Comparison of ENCODE assay signal across 1 cellular context in genomic region chr12:47209014-47209413, GRCh38.
TF ChIP-seq lines count a peak whose summit lies in the region.

No MANE protein-coding gene starts in this region.

TF ChIP-seq in K562, 482 proteins besides CTCF, POLR2A, EP300 and RAD21:
- no peak for TF ChIP-seq ZNF134 (CRISPR knock-in tag; conservative IDR thresholded peaks at IDR 0.05)
- no peak for TF ChIP-seq KDM2B (CRISPR knock-in tag; IDR thresholded peaks at IDR 0.05)
- no peak for TF ChIP-seq ZC3H4 (CRISPR knock-in tag; IDR thresholded peaks at IDR 0.05; ENCODE audit: borderline replicate concordance)
- no peak for TF ChIP-seq ZNF140 (CRISPR knock-in tag; IDR thresholded peaks at IDR 0.05)
- TF ChIP-seq ZNF143 (CRISPR knock-in tag; IDR thresholded peaks at IDR 0.05) = no peak
- no peak for TF ChIP-seq CHD1 (IDR thresholded peaks at IDR 0.05; ENCODE audit: low read length)
- no peak for TF ChIP-seq LARP7 (IDR thresholded peaks at IDR 0.05)
- no peak for TF ChIP-seq TCF3 (CRISPR knock-in tag; IDR thresholded peaks at IDR 0.05)
- TF ChIP-seq NR2C2 (CRISPR knock-in tag; IDR thresholded peaks at IDR 0.05) = no peak
- no peak for TF ChIP-seq NR2C2 (tag; IDR thresholded peaks at IDR 0.05)
- no peak for TF ChIP-seq ZNF644 (tag; IDR thresholded peaks at IDR 0.05; ENCODE audit: low read depth)
- TF ChIP-seq ZNF253 (CRISPR knock-in tag; conservative IDR thresholded peaks at IDR 0.05) = no peak
- TF ChIP-seq SREBF1 (IDR thresholded peaks at IDR 0.05; ENCODE audit: borderline replicate concordance, low read depth, low read length) = no peak
- no peak for TF ChIP-seq GTF2A2 (tag; IDR thresholded peaks at IDR 0.05)
